Comparison of ENCODE assay signal across 1 cellular context in the genomic region with DNA sequence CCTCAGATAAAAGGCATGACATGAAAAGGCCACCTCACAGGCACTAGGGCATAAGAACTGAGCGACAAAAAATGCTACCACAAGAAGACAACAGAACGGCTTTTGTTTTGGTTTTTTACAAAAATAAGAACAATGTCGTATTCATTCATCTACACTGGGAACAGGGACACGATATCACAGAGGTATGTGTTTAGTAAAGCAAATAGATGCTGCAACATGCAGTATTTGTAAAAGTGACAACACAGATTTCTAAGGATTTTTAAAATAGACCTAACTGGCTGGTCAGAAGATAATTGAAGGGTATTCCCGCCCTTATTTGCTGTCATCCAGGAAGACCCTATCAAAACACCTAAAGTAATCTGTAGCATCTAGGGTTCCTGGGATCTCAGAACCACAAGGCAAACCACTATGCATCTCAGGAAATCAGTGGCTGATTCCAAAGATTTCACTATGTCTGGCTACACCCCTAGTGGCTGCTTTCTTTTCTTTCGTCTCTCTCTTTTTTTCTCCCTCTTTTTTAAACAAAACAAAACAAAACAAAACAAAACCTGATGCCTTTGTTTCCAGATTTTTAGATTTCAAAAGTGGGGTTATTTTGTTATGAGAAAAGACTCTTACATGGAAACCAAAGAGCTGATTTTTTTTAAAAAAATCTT.
TF ChIP-seq lines count a peak whose summit lies in the region.

No MANE protein-coding gene starts in this region.

TF ChIP-seq in H1, 55 proteins besides CTCF, POLR2A, EP300 and RAD21:
- no peak for TF ChIP-seq TAF7 (optimal IDR thresholded peaks at IDR 0.05; ENCODE audit: borderline replicate concordance, low read depth, low read length)
- no peak for TF ChIP-seq KDM5A (IDR thresholded peaks at IDR 0.05; ENCODE audit: low read length)
- no peak for TF ChIP-seq SIN3A (conservative IDR thresholded peaks at IDR 0.05 in 1 of 2, IDR thresholded peaks at IDR 0.05 in 1 of 2; ENCODE audit: low read depth in 1 of 2, low read length in 2 of 2)
- TF ChIP-seq SRF (IDR thresholded peaks at IDR 0.05; ENCODE audit: low read depth, low read length): no peak
